ENCODE assay signal across 9 cellular contexts in genomic region chr17:50560931-50561750, GRCh38. TPM values are rescaled to one million over a fixed set of nuclear protein-coding genes. Genes with fewer than 3 reads are reported as not detected.
DNase-seq lines count a peak whose midpoint lies in the region; ATAC-seq and TF ChIP-seq lines count a peak whose summit lies in the region.
"Had no signal": no experiment of that assay in that cellular context is flagged by ENCODE, and none has a peak within 500 bp of the region (broad histone marks: within the 10 kb centered on the region; RNA-seq: fewer than 3 reads in every experiment).

No MANE protein-coding gene starts in this region.

- WGBS in psoas muscle, 3 donors: 0 to 1% (median 1%) methylated on average over 23 to 87 of the region's 89 CpGs

- no peaks in the 10 kb centered on the region for H3K9me3 Mint-ChIP-seq in dendritic cell treated with granulocyte-macrophage colony-stimulating factor and Interleukin-4, amounts not matched to agents 40 ng/mL and 50 ng/mL, for 4 days

- H3K4me3 ChIP-seq in GM12865 (ENCODE audit: low read depth, low read length): peak overlapping the region; percentile 42
- H3K4me3 ChIP-seq in psoas muscle: peak overlapping the region; percentile 64

- H3K27me3 Mint-ChIP-seq in dendritic cell treated with granulocyte-macrophage colony-stimulating factor and Interleukin-4, amounts not matched to agents 40 ng/mL and 50 ng/mL, for 4 days: peaks cover 87% of the 10 kb centered on the region

- peak overlapping the region; percentile 76 for H3K4me3 Mint-ChIP-seq in dendritic cell treated with granulocyte-macrophage colony-stimulating factor and Interleukin-4, amounts not matched to agents 40 ng/mL and 50 ng/mL, for 4 days

- no peak overlapping the region for H3K27ac Mint-ChIP-seq in dendritic cell treated with granulocyte-macrophage colony-stimulating factor and Interleukin-4, amounts not matched to agents 40 ng/mL and 50 ng/mL, for 4 days

- intact Hi-C loops in dendritic cell treated with granulocyte-macrophage colony-stimulating factor and Interleukin-4, amounts not matched to agents 40 ng/mL and 50 ng/mL, for 4 days (cut with micrococcal nuclease): loop anchor here (5.0 kb wide), 1 partner anchor 61 kb away; no protein-coding TSS in a partner anchor
- intact Hi-C loops in psoas muscle (cut with DNase I): no loop called here

- peaks cover 0 to 78% (median 32%) of the 10 kb centered on the region in 3 donors for H3K27me3 ChIP-seq in psoas muscle (ENCODE audit: insufficient read depth in 3 of 3, low read length in 2 of 3)

- no peaks in the 10 kb centered on the region for H3K9me3 ChIP-seq in psoas muscle

- H3K4me1 ChIP-seq in psoas muscle: peaks cover 19% of the 10 kb centered on the region

- H3K36me3 Mint-ChIP-seq in dendritic cell treated with granulocyte-macrophage colony-stimulating factor and Interleukin-4, amounts not matched to agents 40 ng/mL and 50 ng/mL, for 4 days (ENCODE audit: low read depth): peaks cover 6% of the 10 kb centered on the region

- ATAC-seq in HG03432 (IDR thresholded peaks at IDR 0.05; ENCODE audit: unreplicated experiment) (peak; percentile 5), psoas muscle (no peak), esophagus mucosa (no peak)

- DNase-seq in GM12865 (ENCODE audit: low read depth) (no peak), psoas muscle (no peak), DMS79 treated with DMSO at 0.1 percent for 48 hours (lab: John Stamatoyannopoulos, UW) (no peak), NCI-H2227 (lab: John Stamatoyannopoulos, UW; ENCODE audit: unreplicated experiment) (no peak), OCI-M1 (lab: John Stamatoyannopoulos, UW) (no peak)

- TF ChIP-seq CTCF in GM12865 (IDR thresholded peaks at IDR 0.05; ENCODE audit: insufficient read depth, low read depth, low read length, missing control alignments): no peak
- TF ChIP-seq CTCF in psoas muscle (IDR thresholded peaks at IDR 0.05): no peak

- no peak overlapping the region for H3K27ac ChIP-seq in psoas muscle

- peaks cover 38% of the 10 kb centered on the region for H3K4me1 Mint-ChIP-seq in dendritic cell treated with granulocyte-macrophage colony-stimulating factor and Interleukin-4, amounts not matched to agents 40 ng/mL and 50 ng/mL, for 4 days (ENCODE audit: low read depth)

- no peaks in the 10 kb centered on the region for H3K36me3 ChIP-seq in psoas muscle (ENCODE audit: insufficient read depth in 1 of 2, low read depth in 1 of 2)

RNA-seq across cellular contexts. Expression of gene CACNA1G, which starts 0.6 kb away (rescaled TPM):
- total RNA-seq in psoas muscle: under 1 TPM in 3 of 4 donors, not detected in 1; 0.02 to 0.24 (median 0.17) TPM
- polyA plus RNA-seq in psoas muscle: under 1 TPM in 2 of 3 donors, not detected in 1; 0.04 TPM
- 0.08 TPM for total RNA-seq in esophagus mucosa

RNA-seq across cellular contexts. Expression of gene SPATA20, which starts 14.2 kb away (rescaled TPM):
- total RNA-seq in psoas muscle (10 to 100 TPM; 16.7 to 25.8 (median 21.9) TPM), esophagus mucosa (16.8 TPM)
- 1 to 10 TPM; 4.8 to 9.7 (median 5.4) TPM for polyA plus RNA-seq in psoas muscle

RNA-seq across cellular contexts. Expression of gene EPN3, which starts 28.6 kb away (rescaled TPM):
- under 1 TPM in 2 of 4 donors, not detected in 2; 0.12 to 0.15 TPM for total RNA-seq in psoas muscle
- under 1 TPM in 1 of 3 donors, not detected in 2; 0.03 TPM for polyA plus RNA-seq in psoas muscle
- 38.5 TPM for total RNA-seq in esophagus mucosa
- total RNA-seq: myocyte had no signal

RNA-seq across cellular contexts. Expression of gene MYCBPAP, which starts 52.9 kb away (rescaled TPM):
- total RNA-seq in psoas muscle (under 1 TPM in 3 of 4 donors, not detected in 1; 0.27 to 0.99 (median 0.52) TPM), esophagus mucosa (0.40 TPM)
- under 1 TPM in 2 of 3 donors, not detected in 1; 0.05 TPM for polyA plus RNA-seq in psoas muscle

Comparison
In these comparisons a context has a peak if more than half of its experiments do, and no peak if none do; other contexts are left out.
1. RNA of gene EPN3, which starts 28.6 kb away (total RNA-seq): 38.5 TPM in esophagus mucosa (single experiment); 0.12 to 0.15 TPM in psoas muscle; every median in the first group is over 10 times any median in the second.